14 cellular contexts compared by ENCODE assay signal in the genomic region with DNA sequence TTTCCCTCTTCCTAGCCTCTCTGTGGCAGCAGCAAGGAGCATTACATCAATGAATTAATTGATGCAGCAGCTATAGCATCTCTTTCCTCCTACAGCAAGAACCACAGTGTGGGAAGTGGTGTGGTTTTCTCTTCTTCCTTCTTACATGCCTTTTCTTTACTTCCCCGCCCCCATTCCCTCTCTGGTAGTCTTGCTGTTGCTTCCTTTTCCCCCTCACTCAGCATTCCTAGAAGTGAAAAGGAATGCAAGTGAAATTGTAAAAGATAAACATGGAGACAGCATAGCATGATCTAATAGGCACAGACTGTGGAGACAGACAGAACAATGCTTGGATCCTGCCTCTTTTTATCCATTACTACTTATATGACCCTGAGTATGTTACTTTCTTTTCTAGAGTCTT.
DNase-seq lines count a peak whose midpoint lies in the region; ATAC-seq and TF ChIP-seq lines count a peak whose summit lies in the region.
"Had no signal": no experiment of that assay in that cellular context is flagged by ENCODE, and none has a peak within 500 bp of the region (broad histone marks: within the 10 kb centered on the region; RNA-seq: fewer than 3 reads in every experiment).

No MANE protein-coding gene starts in this region.

- ATAC-seq in Right ventricle myocardium superior (ENCODE audit: poor library complexity) (no peak), HG02973 (IDR thresholded peaks at IDR 0.05; ENCODE audit: unreplicated experiment) (no peak)
- ATAC-seq: pancreas had no signal

- TF ChIP-seq CTCF in cardiac muscle cell (IDR thresholded peaks at IDR 0.05; ENCODE audit: low read depth, low read length) (no peak), GM13977 (IDR thresholded peaks at IDR 0.05; ENCODE audit: extremely low read depth, insufficient read depth, missing control alignments) (no peak)

- peaks cover 3% of the 10 kb centered on the region for H3K9me3 ChIP-seq in cardiac muscle cell (ENCODE audit: low read depth)
- H3K9me3 ChIP-seq: pancreas, suprapubic skin had no signal

- in situ Hi-C loops in GM13977 (cut with MboI; ENCODE audit: low pct_unique_long_range_greater_than_20kb, low sequenced_read_pairs, unreplicated experiment) = no loop called here

- peaks cover 19% of the 10 kb centered on the region for H3K4me1 ChIP-seq in cardiac muscle cell (ENCODE audit: low read depth)
- H3K4me1 ChIP-seq: pancreas, suprapubic skin had no signal

- H3K27me3 ChIP-seq in cardiac muscle cell = no peaks in the 10 kb centered on the region
- H3K27me3 ChIP-seq: pancreas, suprapubic skin had no signal

- no peak overlapping the region for H3K4me3 ChIP-seq in cardiac muscle cell
- H3K4me3 ChIP-seq: left ventricle myocardium inferior, pancreas, suprapubic skin had no signal

- DNase-seq in cardiac muscle cell (ENCODE audit: low read depth in 1 of 2, low spot score in 1 of 2) (peak; percentile 21 to 68), Right ventricle myocardium superior (no peak), astrocyte of the hippocampus (ENCODE audit: low read depth, low spot score) (peak; percentile 56), iris pigment epithelial cell (ENCODE audit: low read depth) (peak; percentile 24), activated T-cell treated with anti-CD3 and anti-CD28 coated beads for 4 hours (no peak), kidney glomerular epithelial cell (lab: John Stamatoyannopoulos, UW) (no peak), GM13977 (ENCODE audit: low spot score) (no peak)
- DNase-seq: activated CD4-positive, alpha-beta T cell treated with anti-CD3 and anti-CD28 coated beads, Interleukin-2, amount 10 ng/mL, durations not matched to agents 7 days and 5 days; left ventricle myocardium inferior; NCI-H526; pancreas; stimulated activated CD4-positive, alpha-beta T cell treated with anti-CD3 and anti-CD28 coated beads, Interleukin-4, amount 100 ng/mL, for 24 hours had no signal

- H3K36me3 ChIP-seq in cardiac muscle cell = no peaks in the 10 kb centered on the region
- H3K36me3 ChIP-seq: suprapubic skin had no signal

- peak overlapping the region; percentile 67 for H3K27ac ChIP-seq in cardiac muscle cell
- H3K27ac ChIP-seq: left ventricle myocardium inferior, pancreas, suprapubic skin had no signal

- intact Hi-C loops in Right ventricle myocardium superior (cut with DNase I) = no loop called here

Comparison
In these comparisons a context has a peak if more than half of its experiments do, and no peak if none do; other contexts are left out.
1. DNase-seq: peak in cardiac muscle cell (2 of 2), astrocyte of the hippocampus (single experiment) and iris pigment epithelial cell (single experiment); none in Right ventricle myocardium superior (single experiment), activated T-cell treated with anti-CD3 and anti-CD28 coated beads for 4 hours (single experiment), kidney glomerular epithelial cell (single experiment) and GM13977 (single experiment).